Comparison of ENCODE assay signal across 12 cellular contexts in genomic region chr16:28531777-28532744, GRCh38. TPM values are rescaled to one million over a fixed set of nuclear protein-coding genes. Genes with fewer than 3 reads are reported as not detected.
DNase-seq lines count a peak whose midpoint lies in the region; ATAC-seq and TF ChIP-seq lines count a peak whose summit lies in the region.
"Had no signal": no experiment of that assay in that cellular context is flagged by ENCODE, and none has a peak within 500 bp of the region (broad histone marks: within the 10 kb centered on the region; RNA-seq: fewer than 3 reads in every experiment).

No MANE protein-coding gene starts in this region.

- DNase-seq in GM12865 (ENCODE audit: low read depth): peak; percentile 42
- DNase-seq in adipocyte (ENCODE audit: low read depth): peak; percentile 61
- DNase-seq in iPS-NIHi11 (ENCODE audit: low spot score): peak; percentile 91
- no peak for DNase-seq in stimulated activated naive B cell treated with anti-CD40 and anti-IgM and Interleukin-4, amounts not matched to agents 10 μg/mL and 1 μg/mL and 100 μg/mL, for 72 hours
- no peak for DNase-seq in GM10266 (ENCODE audit: extremely low spot score)
- no peak for DNase-seq in occipital lobe (lab: John Stamatoyannopoulos, UW)
- no peak for DNase-seq in inferior parietal cortex (ENCODE audit: extremely low spot score)
- no peak for DNase-seq in amygdala (lab: John Stamatoyannopoulos, UW)
- DNase-seq: activated naive CD8-positive, alpha-beta T cell treated with anti-CD3 and anti-CD28 coated beads, Interleukin-2, amount 10 ng/mL, durations not matched to agents 7 days and 5 days; MV-4-11 had no signal

- H3K36me3 ChIP-seq in adipocyte (ENCODE audit: control insufficient read depth, insufficient read depth, low read length, severe bottlenecking): peaks cover 7% of the 10 kb centered on the region

- H3K36me3 Mint-ChIP-seq in stimulated activated naive B cell treated with anti-CD40 and anti-IgM and Interleukin-4, amounts not matched to agents 10 μg/mL and 1 μg/mL and 100 μg/mL, for 72 hours: no peaks in the 10 kb centered on the region
- H3K36me3 Mint-ChIP-seq: activated naive CD8-positive, alpha-beta T cell treated with anti-CD3 and anti-CD28 coated beads, Interleukin-2, amount 10 ng/mL, durations not matched to agents 7 days and 5 days had no signal

- TF ChIP-seq CTCF in GM12865 (IDR thresholded peaks at IDR 0.05; ENCODE audit: insufficient read depth, low read depth, low read length, missing control alignments): no peak
- TF ChIP-seq CTCF in GM10266 (IDR thresholded peaks at IDR 0.05; ENCODE audit: control insufficient read depth, insufficient read depth, low read depth, missing control alignments): no peak

- H3K9me3 Mint-ChIP-seq in stimulated activated naive B cell treated with anti-CD40 and anti-IgM and Interleukin-4, amounts not matched to agents 10 μg/mL and 1 μg/mL and 100 μg/mL, for 72 hours: no peaks in the 10 kb centered on the region
- H3K9me3 Mint-ChIP-seq: activated naive CD8-positive, alpha-beta T cell treated with anti-CD3 and anti-CD28 coated beads, Interleukin-2, amount 10 ng/mL, durations not matched to agents 7 days and 5 days had no signal

- no peak overlapping the region for H3K27ac Mint-ChIP-seq in stimulated activated naive B cell treated with anti-CD40 and anti-IgM and Interleukin-4, amounts not matched to agents 10 μg/mL and 1 μg/mL and 100 μg/mL, for 72 hours
- H3K27ac Mint-ChIP-seq: activated naive CD8-positive, alpha-beta T cell treated with anti-CD3 and anti-CD28 coated beads, Interleukin-2, amount 10 ng/mL, durations not matched to agents 7 days and 5 days had no signal

- no peak overlapping the region for H3K4me3 ChIP-seq in GM12865 (ENCODE audit: low read depth, low read length)
- peak overlapping the region; percentile 59 for H3K4me3 ChIP-seq in adipocyte (ENCODE audit: low read length)

- peaks cover 5 to 9% of the 10 kb centered on the region in 2 donors for H3K4me1 Mint-ChIP-seq in stimulated activated naive B cell treated with anti-CD40 and anti-IgM and Interleukin-4, amounts not matched to agents 10 μg/mL and 1 μg/mL and 100 μg/mL, for 72 hours

- peak; percentile 76 to 78 for ATAC-seq in stimulated activated naive B cell treated with anti-CD40 and anti-IgM and Interleukin-4, amounts not matched to agents 10 μg/mL and 1 μg/mL and 100 μg/mL, for 72 hours (replicated peaks)

- H3K27me3 ChIP-seq in adipocyte (replicated peaks; ENCODE audit: control insufficient read depth, insufficient read depth, low read length): no peaks in the 10 kb centered on the region

- H3K9me3 ChIP-seq in adipocyte (ENCODE audit: control insufficient read depth, low read length): no peaks in the 10 kb centered on the region

- H3K27me3 Mint-ChIP-seq in stimulated activated naive B cell treated with anti-CD40 and anti-IgM and Interleukin-4, amounts not matched to agents 10 μg/mL and 1 μg/mL and 100 μg/mL, for 72 hours: peaks cover 0 to 2% of the 10 kb centered on the region in 2 donors

- peak overlapping the region; percentile 80 for H3K9ac ChIP-seq in adipocyte (ENCODE audit: low read length)

- H3K4me1 ChIP-seq in adipocyte (ENCODE audit: control insufficient read depth, insufficient read depth, low read length): peaks cover 57% of the 10 kb centered on the region

- H3K4me3 Mint-ChIP-seq in stimulated activated naive B cell treated with anti-CD40 and anti-IgM and Interleukin-4, amounts not matched to agents 10 μg/mL and 1 μg/mL and 100 μg/mL, for 72 hours: peak overlapping the region in 1 of 2 donors; percentile 39
- H3K4me3 Mint-ChIP-seq: activated naive CD8-positive, alpha-beta T cell treated with anti-CD3 and anti-CD28 coated beads, Interleukin-2, amount 10 ng/mL, durations not matched to agents 7 days and 5 days had no signal

RNA-seq across cellular contexts. Expression of gene NUPR1, which starts 6.7 kb away (rescaled TPM):
- 0.16 TPM for total RNA-seq in occipital lobe
- total RNA-seq: T-helper 1 cell treated with Interleukin-12 subunit alpha and Interleukin-12 subunit beta and Interleukin-4 antibody, amounts not matched to agents 30 ng/mL and 1 ng/mL, for 36 hours had no signal

RNA-seq across cellular contexts. Expression of gene SGF29, which starts 21.7 kb away (rescaled TPM):
- total RNA-seq in occipital lobe: 10.8 TPM

RNA-seq across cellular contexts. Expression of gene IL27, which starts 25.4 kb away (rescaled TPM):
- not detected for total RNA-seq in occipital lobe
- total RNA-seq: activated naive CD8-positive, alpha-beta T cell treated with anti-CD3 and anti-CD28 coated beads, Interleukin-2, amount 10 ng/mL, durations not matched to agents 7 days and 5 days; T-helper 1 cell treated with Interleukin-12 subunit alpha and Interleukin-12 subunit beta and Interleukin-4 antibody, amounts not matched to agents 30 ng/mL and 1 ng/mL, for 36 hours; urinary bladder had no signal

RNA-seq across cellular contexts. Expression of gene APOBR, which starts 37.6 kb away (rescaled TPM):
- not detected for total RNA-seq in occipital lobe

RNA-seq across cellular contexts. Expression of gene CLN3, which starts 40.2 kb away (rescaled TPM):
- total RNA-seq in occipital lobe: 19.3 TPM

Comparison
In these comparisons a context has a peak if more than half of its experiments do, and no peak if none do; other contexts are left out.
1. DNase-seq: peak in GM12865 (single experiment), adipocyte (single experiment) and iPS-NIHi11 (single experiment); none in stimulated activated naive B cell treated with anti-CD40 and anti-IgM and Interleukin-4, amounts not matched to agents 10 μg/mL and 1 μg/mL and 100 μg/mL, for 72 hours (single experiment), GM10266 (single experiment), occipital lobe (single experiment), inferior parietal cortex (single experiment) and amygdala (0 of 56).